Comparison of ENCODE assay signal across 14 cellular contexts in genomic region chr14:24079521-24080141, GRCh38. TPM values are rescaled to one million over a fixed set of nuclear protein-coding genes. Genes with fewer than 3 reads are reported as not detected.
A peak's percentile ranks its signal among the peaks of the same experiment; 100 is the strongest.
DNase-seq lines count a peak whose midpoint lies in the region; ATAC-seq, FAIRE-seq and TF ChIP-seq lines count a peak whose summit lies in the region.
"Had no signal": no experiment of that assay in that cellular context is flagged by ENCODE, and none has a peak within 500 bp of the region (broad histone marks: within the 10 kb centered on the region; RNA-seq: fewer than 3 reads in every experiment).

No MANE protein-coding gene starts in this region.

- TF ChIP-seq POLR2A in H54 (IDR thresholded peaks at IDR 0.05; ENCODE audit: low read depth, low read length) = no peak

- H3K27me3 Mint-ChIP-seq in CD8-positive, alpha-beta memory T cell = peaks cover 0 to 2% of the 10 kb centered on the region in 2 donors
- no peaks in the 10 kb centered on the region for H3K27me3 Mint-ChIP-seq in T-cell

- H3K9ac ChIP-seq in Karpas-422 (ENCODE audit: low read length) = peak overlapping the region; percentile 73; the same call in 1 of the 2 replicates

- no peak overlapping the region for H3K4me2 ChIP-seq in Karpas-422 (ENCODE audit: low read depth, low read length, poor library complexity, severe bottlenecking)
- H3K4me2 ChIP-seq: smooth muscle cell had no signal

- intact Hi-C loops in A673 (cut with micrococcal nuclease; ENCODE audit: unreplicated experiment) = no loop called here

- no peaks in the 10 kb centered on the region for H3K9me3 ChIP-seq in CD8-positive, alpha-beta memory T cell (ENCODE audit: low read length)
- H3K9me3 ChIP-seq in Karpas-422 (ENCODE audit: low read length) (no peaks in the 10 kb centered on the region), A673 (ENCODE audit: low read depth, low read length, poor library complexity, severe bottlenecking) (no peaks in the 10 kb centered on the region)
- H3K9me3 ChIP-seq: HAP-1 had no signal

- H3K4me1 ChIP-seq in CD8-positive, alpha-beta memory T cell (ENCODE audit: insufficient read depth, low read length) = peaks cover 9% of the 10 kb centered on the region
- H3K4me1 ChIP-seq in Karpas-422 (ENCODE audit: low read length) (peaks cover 45% of the 10 kb centered on the region), A673 (ENCODE audit: insufficient read depth, low read length, poor library complexity, severe bottlenecking) (peaks cover 6% of the 10 kb centered on the region)
- H3K4me1 ChIP-seq: HAP-1 had no signal

- no peaks in the 10 kb centered on the region for H3K9me3 Mint-ChIP-seq in CD8-positive, alpha-beta memory T cell
- H3K9me3 Mint-ChIP-seq in T-cell = no peaks in the 10 kb centered on the region

- H3K27me3 ChIP-seq in CD8-positive, alpha-beta memory T cell (ENCODE audit: insufficient read depth, low read length, poor library complexity, severe bottlenecking) = no peaks in the 10 kb centered on the region
- H3K27me3 ChIP-seq in Karpas-422 (ENCODE audit: low read length) = no peaks in the 10 kb centered on the region
- H3K27me3 ChIP-seq in A673 (replicated peaks; ENCODE audit: insufficient read depth, low read depth, low read length, poor library complexity) = peaks cover 13% of the 10 kb centered on the region

- no peak overlapping the region for H2AFZ ChIP-seq in Karpas-422 (ENCODE audit: low read length)

- peak overlapping the region in 1 of 8 donors; percentile 34 for H3K27ac Mint-ChIP-seq in CD8-positive, alpha-beta memory T cell
- H3K27ac Mint-ChIP-seq in T-cell = no peak overlapping the region

- H3K4me3 Mint-ChIP-seq in CD8-positive, alpha-beta memory T cell = peak overlapping the region in 5 of 7 donors; percentile 59 to 93 (median 88)
- peak overlapping the region in 2 of 3 donors; percentile 47 to 78 for H3K4me3 Mint-ChIP-seq in T-cell

- H3K36me3 Mint-ChIP-seq in CD8-positive, alpha-beta memory T cell = peaks cover 0 to 4% (median 0%) of the 10 kb centered on the region in 3 donors
- no peaks in the 10 kb centered on the region for H3K36me3 Mint-ChIP-seq in T-cell

- no peak for TF ChIP-seq CTCF in A673 (conservative IDR thresholded peaks at IDR 0.05; ENCODE audit: low read depth, low read length)

- BruUV-seq in A673 (replicated peaks; lab: Mats Ljungman, UMichigan) = no TSS peak

- no peaks in the 10 kb centered on the region for H4K20me1 ChIP-seq in Karpas-422 (ENCODE audit: insufficient read depth, low read depth, low read length)

- ATAC-seq in T-cell (replicated peaks in 1 of 4) (no peak), GM21381 (IDR thresholded peaks at IDR 0.05; ENCODE audit: unreplicated experiment) (no peak), GM18502 (IDR thresholded peaks at IDR 0.05; ENCODE audit: poor library complexity, unreplicated experiment) (no peak)

- peaks cover 15 to 18% (median 16%) of the 10 kb centered on the region in 3 donors for H3K4me1 Mint-ChIP-seq in CD8-positive, alpha-beta memory T cell
- peaks cover 15 to 26% (median 18%) of the 10 kb centered on the region in 3 donors for H3K4me1 Mint-ChIP-seq in T-cell

- H3K9me2 ChIP-seq in Karpas-422 (replicated peaks; ENCODE audit: insufficient read depth, low read length) = no peaks in the 10 kb centered on the region

- FAIRE-seq in islet of Langerhans (lab: Jason Lieb, UNC) (peak; percentile 73), H54 (lab: Jason Lieb, UNC) (no peak)

- no peak for DNase-seq in CD8-positive, alpha-beta memory T cell
- DNase-seq in Karpas-422 (no peak), T-cell (no peak), A673 (ENCODE audit: low spot score) (no peak), H54 (ENCODE audit: insufficient read length, low spot score) (no peak)
- DNase-seq: NCI-H345 had no signal

- H3K4me3 ChIP-seq in CD8-positive, alpha-beta memory T cell (ENCODE audit: low read length) = no peak overlapping the region
- H3K4me3 ChIP-seq in Karpas-422 (ENCODE audit: low read length) (no peak overlapping the region), A673 (ENCODE audit: low read depth, low read length, poor library complexity, severe bottlenecking) (no peak overlapping the region)
- H3K4me3 ChIP-seq: coronary artery, HAP-1, smooth muscle cell had no signal

- H3K36me3 ChIP-seq in CD8-positive, alpha-beta memory T cell (ENCODE audit: insufficient read depth, low read length) = no peaks in the 10 kb centered on the region
- no peaks in the 10 kb centered on the region for H3K36me3 ChIP-seq in Karpas-422 (ENCODE audit: insufficient read depth, low read length)
- no peaks in the 10 kb centered on the region for H3K36me3 ChIP-seq in A673 (ENCODE audit: insufficient read depth, low read length, poor library complexity, severe bottlenecking)
- H3K36me3 ChIP-seq: HAP-1 had no signal

- CTCF ChIA-PET in CD8-positive, alpha-beta memory T cell (lab: Charles Lee) = interaction anchor here (0.8 to 8.6 kb wide), 10 partner anchors 12 to 99 kb away, joined by 3 to 76 read pairs (median 6); partner anchors contain the start of genes CARMIL3, DCAF11, IRF9 and NRL
- CTCF ChIA-PET in T-cell (lab: Charles Lee) (interaction anchor here in 1 of 2 donors (0.7 to 1.2 kb wide), 2 partner anchors 35 to 271 kb away, joined by 4 to 9 read pairs; partner anchors contain the start of genes DCAF11 and NRL), A673 (lab: Charles Lee) (interaction anchor here (0.6 to 1.3 kb wide), 3 partner anchors 11 to 21 kb away, joined by 3 to 4 read pairs (median 3); no protein-coding TSS in a partner anchor)

- no peaks in the 10 kb centered on the region for H3K79me2 ChIP-seq in Karpas-422 (ENCODE audit: low read length)

- H3K27ac ChIP-seq in CD8-positive, alpha-beta memory T cell (ENCODE audit: low read depth, low read length) = no peak overlapping the region
- H3K27ac ChIP-seq in Karpas-422 (ENCODE audit: low read length) (no peak overlapping the region), A673 (ENCODE audit: low read depth, low read length, poor library complexity, severe bottlenecking) (no peak overlapping the region)
- H3K27ac ChIP-seq: coronary artery had no signal

- POLR2A ChIA-PET in CD8-positive, alpha-beta memory T cell (lab: Charles Lee) = interaction anchor here (1.5 kb wide), 1 partner anchor 26 kb away, joined by 3 read pairs; no protein-coding TSS in a partner anchor
- POLR2A ChIA-PET in T-cell (lab: Charles Lee) = interaction anchor here (0.5 to 1.1 kb wide), 5 partner anchors 12 to 1194 kb away, joined by 3 to 4 read pairs (median 3); partner anchors contain the start of genes DCAF11 (in 1 of the 2) and NRL (in 1 of the 2)
- POLR2A ChIA-PET in A673 (lab: Charles Lee; ENCODE audit: low non-redundant PET) = interaction anchor here (0.6 kb wide), 1 partner anchor 91 kb away, joined by 4 read pairs; no protein-coding TSS in a partner anchor

RNA-seq across cellular contexts. Expression of gene CPNE6, which starts 8.3 kb away (rescaled TPM):
- not detected for total RNA-seq in CD8-positive, alpha-beta memory T cell
- not detected for polyA plus RNA-seq in CD8-positive, alpha-beta memory T cell
- total RNA-seq in Karpas-422 (2014; rRNA removed; shearing (Covaris generic); ENCODE audit: low replicate concordance) = 0.04 and 1.3 TPM in 2 replicates
- total RNA-seq in T-cell (not detected), A673 (2021) (not detected in 2 replicates)
- total RNA-seq: glomerular endothelial cell, mononuclear cell, smooth muscle cell had no signal
- polyA plus RNA-seq: smooth muscle cell had no signal

RNA-seq across cellular contexts. Expression of gene PCK2, which starts 14.5 kb away (rescaled TPM):
- 10 to 100 TPM; 79.6 to 88.3 TPM for total RNA-seq in CD8-positive, alpha-beta memory T cell
- polyA plus RNA-seq in CD8-positive, alpha-beta memory T cell = 16.9 TPM
- total RNA-seq in Karpas-422 (2014; rRNA removed; shearing (Covaris generic); ENCODE audit: low replicate concordance) = 106 and 151 TPM in 2 replicates
- total RNA-seq in T-cell (10 to 100 TPM; 11.8 to 35.5 (median 29.4) TPM), A673 (2021) (16.8 and 46.3 TPM in 2 replicates)

RNA-seq across cellular contexts. Expression of gene CARMIL3, which starts 27.8 kb away (rescaled TPM):
- total RNA-seq in CD8-positive, alpha-beta memory T cell = 1 to 10 TPM; 1.2 to 1.5 TPM
- polyA plus RNA-seq in CD8-positive, alpha-beta memory T cell = 0.14 TPM
- 58.4 and 110 TPM in 2 replicates for total RNA-seq in Karpas-422 (2014; rRNA removed; shearing (Covaris generic); ENCODE audit: low replicate concordance)
- total RNA-seq in T-cell (1 to 10 TPM in 1 of 5 donors, under 1 TPM in 4; 0.38 to 1.9 (median 0.59) TPM), A673 (2021) (0.49 and 1.2 TPM in 2 replicates)
- total RNA-seq: smooth muscle cell had no signal
- polyA plus RNA-seq: smooth muscle cell had no signal

RNA-seq across cellular contexts. Expression of gene DCAF11, which starts 34.9 kb away (rescaled TPM):
- total RNA-seq in CD8-positive, alpha-beta memory T cell = 10 to 100 TPM; 69.0 to 72.4 TPM
- 83.9 TPM for polyA plus RNA-seq in CD8-positive, alpha-beta memory T cell
- total RNA-seq in Karpas-422 (2014; rRNA removed; shearing (Covaris generic); ENCODE audit: low replicate concordance) = 93.5 and 103 TPM in 2 replicates
- 10 to 100 TPM; 78.5 to 94.1 (median 89.6) TPM for total RNA-seq in T-cell
- total RNA-seq in A673 (2021) = 45.5 and 49.1 TPM in 2 replicates

RNA-seq across cellular contexts. Expression of gene NRL, which starts 35.1 kb away (rescaled TPM):
- 1 to 10 TPM; 1.5 to 1.6 TPM for total RNA-seq in CD8-positive, alpha-beta memory T cell
- polyA plus RNA-seq in CD8-positive, alpha-beta memory T cell = 1.5 TPM
- 1.5 and 2.5 TPM in 2 replicates for total RNA-seq in Karpas-422 (2014; rRNA removed; shearing (Covaris generic); ENCODE audit: low replicate concordance)
- total RNA-seq in T-cell (1 to 10 TPM; 1.9 to 3.7 (median 3.4) TPM), A673 (2021) (1.6 and 1.9 TPM in 2 replicates)

Comparison
In these comparisons a context has a peak if more than half of its experiments do, and no peak if none do; other contexts are left out.
1. RNA of gene CARMIL3, which starts 27.8 kb away (total RNA-seq): 58.4 to 110 TPM in Karpas-422; 1.2 to 1.5 TPM in CD8-positive, alpha-beta memory T cell, 0.38 to 1.9 TPM in T-cell and 0.49 to 1.2 TPM in A673; every median in the first group is over 10 times any median in the second.